In genomic region chr17:8630802-8631553, GRCh38 we compare ENCODE assay signal across 8 cellular contexts. TPM values are rescaled to one million over a fixed set of nuclear protein-coding genes. Genes with fewer than 3 reads are reported as not detected.
DNase-seq lines count a peak whose midpoint lies in the region; ATAC-seq and TF ChIP-seq lines count a peak whose summit lies in the region.

No MANE protein-coding gene starts in this region.

- no peak overlapping the region for H3K27ac ChIP-seq in SU-DHL-6 (ENCODE audit: low read depth, low read length)
- peak overlapping the region; percentile 77 for H3K27ac ChIP-seq in parathyroid adenoma
- H3K27ac ChIP-seq in transverse colon = peak overlapping the region; percentile 52 to 82 (median 78)

- TF ChIP-seq EP300 in transverse colon (IDR thresholded peaks at IDR 0.05; ENCODE audit: low read depth) = no peak

- H3K27me3 ChIP-seq in SU-DHL-6 (ENCODE audit: low read length) (no peaks in the 10 kb centered on the region), adipocyte (replicated peaks; ENCODE audit: control insufficient read depth, insufficient read depth, low read length) (no peaks in the 10 kb centered on the region), parathyroid adenoma (ENCODE audit: control insufficient read depth, insufficient read depth, low read length) (no peaks in the 10 kb centered on the region), transverse colon (peaks cover 59% of the 10 kb centered on the region)

- H4K20me1 ChIP-seq in SU-DHL-6 (ENCODE audit: low read depth, low read length) = no peaks in the 10 kb centered on the region

- peaks cover 6% of the 10 kb centered on the region for H3F3A ChIP-seq in SU-DHL-6 (ENCODE audit: insufficient read depth)

- in situ Hi-C loops in transverse colon (cut with MboI; ENCODE audit: low pct_ligation_motif_present in 1 of 4, low pct_unique_long_range_greater_than_20kb in 1 of 4, low sequenced_read_pairs in 3 of 4) = no loop called here

- H3K4me3 ChIP-seq in SU-DHL-6 (ENCODE audit: insufficient read depth, low read length, poor library complexity, severe bottlenecking) (peak overlapping the region; percentile 95), adipocyte (ENCODE audit: low read length) (peak overlapping the region; percentile 94), parathyroid adenoma (ENCODE audit: low read depth, low read length) (peak overlapping the region; percentile 80), transverse colon (peak overlapping the region; percentile 53 to 82 (median 70))

- H3K9me3 ChIP-seq in SU-DHL-6 (ENCODE audit: insufficient read depth, low read length) (no peaks in the 10 kb centered on the region), adipocyte (ENCODE audit: control insufficient read depth, low read length) (no peaks in the 10 kb centered on the region), parathyroid adenoma (ENCODE audit: control insufficient read depth, low read length) (no peaks in the 10 kb centered on the region), transverse colon (no peaks in the 10 kb centered on the region)

- no peak for TF ChIP-seq CTCF in SU-DHL-6 (IDR thresholded peaks at IDR 0.05; ENCODE audit: insufficient read depth, low read length, poor library complexity, severe bottlenecking)
- TF ChIP-seq CTCF in parathyroid adenoma (IDR thresholded peaks at IDR 0.05) = peak; percentile 40
- TF ChIP-seq CTCF in transverse colon (IDR thresholded peaks at IDR 0.05) = peak in 3 of 5 experiments; percentile 17 to 35 (median 25)

- intact Hi-C loops in cardiac septum (cut with DNase I) (loop anchor here (5.0 kb wide), 2 partner anchors 116 to 199 kb away; no protein-coding TSS in a partner anchor), transverse colon (cut with DNase I; ENCODE audit: low total_unique reads) (no loop called here)

- peak; percentile 95 for DNase-seq in GM04503 (ENCODE audit: low read depth)
- peak; percentile 98 for DNase-seq in NCI-H1092 (lab: John Stamatoyannopoulos, UW)
- peak; percentile 100 for DNase-seq in adipocyte (ENCODE audit: low read depth)
- peak; percentile 99 for DNase-seq in cardiac septum (ENCODE audit: low spot score)
- peak; percentile 95 for DNase-seq in transverse colon

- peak; percentile 98 for ATAC-seq in HG02610 (IDR thresholded peaks at IDR 0.05; ENCODE audit: unreplicated experiment)

- peak overlapping the region; percentile 84 for H3K4me2 ChIP-seq in SU-DHL-6 (ENCODE audit: low read depth, low read length, poor library complexity, severe bottlenecking)
- H3K4me2 ChIP-seq in parathyroid adenoma (ENCODE audit: low read length) = peak overlapping the region; percentile 99

- no peaks in the 10 kb centered on the region for H3K79me2 ChIP-seq in SU-DHL-6 (ENCODE audit: insufficient read depth, low read length)
- peaks cover 7% of the 10 kb centered on the region for H3K79me2 ChIP-seq in parathyroid adenoma

- no peaks in the 10 kb centered on the region for H3K9me2 ChIP-seq in SU-DHL-6 (replicated peaks; ENCODE audit: insufficient read depth, low read length)

- H2AFZ ChIP-seq in SU-DHL-6 (ENCODE audit: low read depth, low read length, severe bottlenecking) = peak overlapping the region; percentile 93
- peak overlapping the region; percentile 94 for H2AFZ ChIP-seq in parathyroid adenoma

- 1% methylated on average over 25 of the region's 85 CpGs; no CpG with 5 or more reads in 1 of the 2 donors for WGBS in transverse colon (ENCODE audit: low coverage in 1 of 2), 2 donors

- no peak for TF ChIP-seq POLR2A in transverse colon (IDR thresholded peaks at IDR 0.05)

- peak overlapping the region; percentile 75 for H3K9ac ChIP-seq in SU-DHL-6 (ENCODE audit: low read length)
- peak overlapping the region; percentile 73 for H3K9ac ChIP-seq in adipocyte (ENCODE audit: low read length)
- H3K9ac ChIP-seq in parathyroid adenoma = no peak overlapping the region

- H3K36me3 ChIP-seq in SU-DHL-6 (ENCODE audit: low read length) (no peaks in the 10 kb centered on the region), adipocyte (ENCODE audit: control insufficient read depth, insufficient read depth, low read length, severe bottlenecking) (no peaks in the 10 kb centered on the region), parathyroid adenoma (ENCODE audit: control insufficient read depth, insufficient read depth, low read length) (no peaks in the 10 kb centered on the region), transverse colon (no peaks in the 10 kb centered on the region)

- peaks cover 7% of the 10 kb centered on the region for H3K4me1 ChIP-seq in adipocyte (ENCODE audit: control insufficient read depth, insufficient read depth, low read length)
- peaks cover 4% of the 10 kb centered on the region for H3K4me1 ChIP-seq in parathyroid adenoma
- peaks cover 0 to 23% (median 12%) of the 10 kb centered on the region in 4 donors for H3K4me1 ChIP-seq in transverse colon

RNA-seq across cellular contexts. Expression of gene MYH10, which starts 0.5 kb away (rescaled TPM):
- total RNA-seq in cardiac septum (45.6 TPM), transverse colon (10 to 100 TPM in 1 of 4 donors, 1 to 10 TPM in 3; 3.7 to 71.2 (median 8.3) TPM)
